In the genomic region with DNA sequence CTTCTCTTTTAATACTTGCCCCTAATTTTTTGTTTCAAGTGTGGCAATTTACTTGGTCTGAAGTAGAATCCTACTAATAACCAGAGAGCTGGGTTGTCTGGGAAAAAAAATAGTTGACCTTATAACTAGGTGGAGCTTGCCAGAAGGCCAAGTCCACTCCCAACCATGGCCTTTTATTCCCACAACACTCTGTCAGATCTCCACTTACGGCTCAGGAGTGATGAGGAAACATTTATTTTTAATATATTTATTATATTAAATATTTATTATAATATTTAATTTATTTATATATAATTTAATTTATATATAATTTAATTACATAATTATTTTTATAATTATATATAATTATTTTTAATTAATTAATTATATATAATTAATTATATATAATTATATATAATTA, we compare ENCODE assay signal across 29 cellular contexts. TPM values are rescaled to one million over a fixed set of nuclear protein-coding genes. Genes with fewer than 3 reads are reported as not detected.
"Had no signal": no experiment of that assay in that cellular context is flagged by ENCODE, and none has a peak within 500 bp of the region (broad histone marks: within the 10 kb centered on the region; RNA-seq: fewer than 3 reads in every experiment).

No MANE protein-coding gene starts in this region.

- H3K9me3 ChIP-seq: left lung, lower lobe of right lung, neutrophil, psoas muscle, right lobe of liver, uterus had no signal

- H3K36me3 ChIP-seq: left lung, lower lobe of right lung, neural progenitor cell, neutrophil, right atrium auricular region, right lobe of liver, tibial nerve, uterus had no signal

- DNase-seq: immature natural killer cell; kidney; left colon; left lung; lower lobe of right lung; mammary epithelial cell; mesenchymal stem cell; naive B cell; natural killer cell; nephron progenitor cell; occipital lobe; psoas muscle; right lobe of liver; stimulated activated CD4-positive, alpha-beta T cell treated with anti-CD3 and anti-CD28 coated beads, Interleukin-1b, Interleukin-23, amount 100 ng/mL, for 48 hours; stimulated activated CD4-positive, alpha-beta T cell treated with anti-CD3 and anti-CD28 coated beads, Interleukin-2, amount 100 ng/mL, for 48 hours; stimulated activated CD4-positive, alpha-beta T cell treated with anti-CD3 and anti-CD28 coated beads, Interleukin-4, amount 100 ng/mL, for 4 hours; stimulated activated CD8-positive, alpha-beta memory T cell treated with anti-CD3 and anti-CD28 coated beads, Interleukin-4, amount 100 ng/mL, for 48 hours; stimulated activated naive CD4-positive, alpha-beta T cell treated with Interleukin-2 at 50 U/mL for 16 hours; stimulated activated naive CD8-positive, alpha-beta T cell treated with anti-CD3 and anti-CD28 coated beads, Interleukin-15, amount 100 ng/mL, for 72 hours; substantia nigra; uterus had no signal

- H3K9ac ChIP-seq: neural progenitor cell, parathyroid adenoma had no signal

- H2AFZ ChIP-seq: neural progenitor cell, parathyroid adenoma had no signal

- H3K4me3 ChIP-seq: left lung, lower lobe of right lung, neural progenitor cell, psoas muscle, right atrium auricular region, right lobe of liver, smooth muscle cell, tibial nerve, uterus had no signal

- H3K27me3 ChIP-seq: left lung, neural progenitor cell, neutrophil, right atrium auricular region, right lobe of liver, tibial nerve, uterus had no signal

- H3K4me1 ChIP-seq: left lung, lower lobe of right lung, neural progenitor cell, parathyroid adenoma, psoas muscle, right lobe of liver, tibial nerve, uterus had no signal

- H3K4me2 ChIP-seq: neural progenitor cell, smooth muscle cell had no signal

- H3K79me2 ChIP-seq: parathyroid adenoma had no signal

- H3K27ac ChIP-seq: left lung, lower lobe of right lung, neural progenitor cell, neutrophil, parathyroid adenoma, psoas muscle, right atrium auricular region, right lobe of liver, tibial nerve, uterus had no signal

- FAIRE-seq: islet of Langerhans had no signal

RNA-seq across cellular contexts. Expression of gene TSPAN12, which starts 58.8 kb away (rescaled TPM):
- total RNA-seq: mononuclear cell, natural killer cell had no signal
- polyA plus RNA-seq: immature natural killer cell had no signal
